In the genomic region with DNA sequence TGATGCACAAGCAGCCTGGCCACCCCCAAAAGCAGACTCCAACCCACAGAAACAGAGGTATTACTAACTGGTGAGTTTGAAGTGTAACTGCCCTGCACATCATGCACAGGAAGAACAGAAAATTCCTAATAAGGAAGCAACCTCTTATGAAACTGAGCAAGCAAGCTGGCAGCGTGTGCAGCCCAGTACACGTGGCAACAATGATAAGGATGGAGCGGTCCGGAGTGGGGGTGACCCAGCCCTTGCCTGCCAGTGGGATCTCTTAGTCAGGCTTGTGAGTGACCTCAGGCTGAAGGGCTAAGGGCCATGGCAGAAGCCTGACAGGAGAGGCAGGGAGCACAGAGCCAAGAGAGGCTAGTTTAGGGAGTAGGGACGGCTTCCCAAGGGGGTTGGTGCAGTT, we compare ENCODE assay signal across 1 cellular context.
TF ChIP-seq lines count a peak whose summit lies in the region.

No MANE protein-coding gene starts in this region.

TF ChIP-seq in K562, 482 proteins besides CTCF, POLR2A, EP300 and RAD21:
- TF ChIP-seq PRDM10 (IDR thresholded peaks at IDR 0.05; ENCODE audit: partially characterized antibody) (peak; percentile 6), ZNF121 (CRISPR knock-in tag; conservative IDR thresholded peaks at IDR 0.05) (no peak), ZNF589 (CRISPR knock-in tag; IDR thresholded peaks at IDR 0.05; ENCODE audit: low read depth) (peak; percentile 63; the same call in 1 of the 2 replicates), PPARD (CRISPR knock-in tag; IDR thresholded peaks at IDR 0.05) (no peak), PCBP1 (IDR thresholded peaks at IDR 0.05; ENCODE audit: low read depth, low read length, poor library complexity, severe bottlenecking) (no peak)
- TF ChIP-seq, protein P1, sequence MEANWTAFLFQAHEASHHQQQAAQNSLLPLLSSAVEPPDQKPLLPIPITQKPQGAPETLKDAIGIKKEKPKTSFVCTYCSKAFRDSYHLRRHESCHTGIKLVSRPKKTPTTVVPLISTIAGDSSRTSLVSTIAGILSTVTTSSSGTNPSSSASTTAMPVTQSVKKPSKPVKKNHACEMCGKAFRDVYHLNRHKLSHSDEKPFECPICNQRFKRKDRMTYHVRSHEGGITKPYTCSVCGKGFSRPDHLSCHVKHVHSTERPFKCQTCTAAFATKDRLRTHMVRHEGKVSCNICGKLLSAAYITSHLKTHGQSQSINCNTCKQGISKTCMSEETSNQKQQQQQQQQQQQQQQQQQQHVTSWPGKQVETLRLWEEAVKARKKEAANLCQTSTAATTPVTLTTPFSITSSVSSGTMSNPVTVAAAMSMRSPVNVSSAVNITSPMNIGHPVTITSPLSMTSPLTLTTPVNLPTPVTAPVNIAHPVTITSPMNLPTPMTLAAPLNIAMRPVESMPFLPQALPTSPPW (CRISPR knock-in tag; IDR thresholded peaks at IDR 0.05), result peak; percentile 39; the same call in 1 of the 2 replicates
- TF ChIP-seq, protein P2, sequence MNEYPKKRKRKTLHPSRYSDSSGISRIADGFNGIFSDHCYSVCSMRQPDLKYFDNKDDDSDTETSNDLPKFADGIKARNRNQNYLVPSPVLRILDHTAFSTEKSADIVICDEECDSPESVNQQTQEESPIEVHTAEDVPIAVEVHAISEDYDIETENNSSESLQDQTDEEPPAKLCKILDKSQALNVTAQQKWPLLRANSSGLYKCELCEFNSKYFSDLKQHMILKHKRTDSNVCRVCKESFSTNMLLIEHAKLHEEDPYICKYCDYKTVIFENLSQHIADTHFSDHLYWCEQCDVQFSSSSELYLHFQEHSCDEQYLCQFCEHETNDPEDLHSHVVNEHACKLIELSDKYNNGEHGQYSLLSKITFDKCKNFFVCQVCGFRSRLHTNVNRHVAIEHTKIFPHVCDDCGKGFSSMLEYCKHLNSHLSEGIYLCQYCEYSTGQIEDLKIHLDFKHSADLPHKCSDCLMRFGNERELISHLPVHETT (CRISPR knock-in tag; conservative IDR thresholded peaks at IDR 0.05 in 1 of 2, IDR thresholded peaks at IDR 0.05 in 1 of 2), result 0 out of 4 replicates have a peak, but pooled peaks of 1 of the 2 experiments have one; percentile 30
